15 cellular contexts compared by ENCODE assay signal in genomic region chr6:78810698-78811097, GRCh38.
A peak's percentile ranks its signal among the peaks of the same experiment; 100 is the strongest.
DNase-seq lines count a peak whose midpoint lies in the region; TF ChIP-seq lines count a peak whose summit lies in the region.
"Had no signal": no experiment of that assay in that cellular context is flagged by ENCODE, and none has a peak within 500 bp of the region (broad histone marks: within the 10 kb centered on the region; RNA-seq: fewer than 3 reads in every experiment).

No MANE protein-coding gene starts in this region.

- in situ Hi-C loops in brain microvascular endothelial cell (cut with HindIII; ENCODE audit: low pct_ligation_motif_present, low sequenced_read_pairs), result no loop called here

- H3K27ac ChIP-seq in brain microvascular endothelial cell, result no peak overlapping the region
- H3K27ac ChIP-seq: left ventricle myocardium inferior had no signal

- H3K27me3 ChIP-seq in brain microvascular endothelial cell (replicated peaks), result no peaks in the 10 kb centered on the region

- H3K36me3 ChIP-seq in brain microvascular endothelial cell (replicated peaks), result no peaks in the 10 kb centered on the region
- H3K36me3 ChIP-seq: left ventricle myocardium inferior had no signal

- TF ChIP-seq CTCF in brain microvascular endothelial cell (IDR thresholded peaks at IDR 0.05; ENCODE audit: low read depth, low read length, missing control alignments) (no peak), fibroblast of pulmonary artery (IDR thresholded peaks at IDR 0.05; ENCODE audit: low read length, missing control alignments) (no peak)

- no peak overlapping the region for H3K4me3 ChIP-seq in brain microvascular endothelial cell (ENCODE audit: low read depth, low read length)
- no peak overlapping the region for H3K4me3 ChIP-seq in fibroblast of pulmonary artery (replicated peaks; ENCODE audit: low read depth, low read length)
- H3K4me3 ChIP-seq: left ventricle myocardium inferior had no signal

- peak; percentile 92 for DNase-seq in HPDE6-E6E7 (ENCODE audit: extremely low spot score)
- DNase-seq in brain microvascular endothelial cell, result peak; percentile 49
- DNase-seq in fibroblast of pulmonary artery (ENCODE audit: low read depth), result peak; percentile 46
- DNase-seq in stromal cell of bone marrow (ENCODE audit: low read depth), result peak; percentile 85
- no peak for DNase-seq in Ammon's horn (ENCODE audit: low spot score)
- DNase-seq in NCI-H446 (lab: John Stamatoyannopoulos, UW), result no peak
- DNase-seq in NCI-H1417 treated with DMSO at 0.1 percent for 48 hours (lab: John Stamatoyannopoulos, UW), result no peak
- DNase-seq: activated effector memory CD4-positive, alpha-beta T cell treated with anti-CD3 and anti-CD28 coated beads, Interleukin-2, amount 50 U/mL, for 16 hours; CD4-positive, CD25-positive, alpha-beta regulatory T cell; cortex of kidney; DMS79; left ventricle myocardium inferior; stimulated activated CD4-positive, alpha-beta T cell treated with anti-CD3 and anti-CD28 coated beads, Interleukin-4, amount 100 ng/mL, for 24 hours; stimulated activated CD8-positive, alpha-beta memory T cell treated with anti-CD3 and anti-CD28 coated beads, Interleukin-4, amount 100 ng/mL, for 48 hours; T-cell had no signal

Comparison
In these comparisons a context has a peak if more than half of its experiments do, and no peak if none do; other contexts are left out.
1. DNase-seq: peak in HPDE6-E6E7 (single experiment), brain microvascular endothelial cell (single experiment), fibroblast of pulmonary artery (single experiment) and stromal cell of bone marrow (single experiment); none in Ammon's horn (single experiment), NCI-H446 (0 of 2) and NCI-H1417 treated with DMSO at 0.1 percent for 48 hours (single experiment).